ENCODE assay signal across 19 cellular contexts in the genomic region with DNA sequence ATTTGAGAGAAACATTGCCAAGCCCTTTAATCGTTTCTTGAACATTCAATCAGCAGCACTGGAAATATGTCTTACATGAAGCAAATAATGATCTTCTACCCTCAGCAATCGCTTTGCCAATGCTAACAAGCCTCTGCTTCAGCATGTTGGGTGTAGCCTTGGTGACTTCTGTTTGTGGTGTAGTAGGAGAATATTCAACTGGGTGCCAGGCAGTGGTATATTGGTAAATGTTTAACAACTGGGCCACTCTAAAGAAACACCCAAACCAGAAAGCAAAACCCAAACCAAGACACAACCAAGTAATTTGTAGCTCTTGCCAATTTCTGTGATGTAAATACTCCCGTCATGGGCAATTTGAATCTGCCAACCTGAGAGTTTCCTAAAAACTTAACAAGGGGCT. TPM values are rescaled to one million over a fixed set of nuclear protein-coding genes. Genes with fewer than 3 reads are reported as not detected.
DNase-seq lines count a peak whose midpoint lies in the region; ATAC-seq and TF ChIP-seq lines count a peak whose summit lies in the region.
"Had no signal": no experiment of that assay in that cellular context is flagged by ENCODE, and none has a peak within 500 bp of the region (broad histone marks: within the 10 kb centered on the region; RNA-seq: fewer than 3 reads in every experiment).

No MANE protein-coding gene starts in this region.

- peak overlapping the region in 1 of 2 donors; percentile 26 for H3K9ac ChIP-seq in colonic mucosa (ENCODE audit: low read depth in 2 of 2, low read length in 2 of 2)
- H3K9ac ChIP-seq: GM23248 had no signal

- no peaks in the 10 kb centered on the region for H3K36me3 ChIP-seq in colonic mucosa

- H3K27ac ChIP-seq in colonic mucosa: peak overlapping the region; percentile 33
- H3K27ac ChIP-seq: GM23248, SJSA1 had no signal

- peak; percentile 61 for DNase-seq in colonic mucosa
- DNase-seq in mucosa of gallbladder (ENCODE audit: low spot score): peak; percentile 33
- no peak for DNase-seq in KBM-7
- DNase-seq in activated CD4-positive, CD25-positive, alpha-beta regulatory T cell treated with anti-CD3 and anti-CD28 coated beads, Interleukin-2, amount 50 U/mL, for 72 hours: no peak
- DNase-seq in activated T-cell treated with anti-CD3 and anti-CD28 coated beads, Interleukin-2, amount 50 U/mL, for 4 hours: no peak
- DNase-seq: CD4-positive, alpha-beta memory T cell; DND-41; GM23248; HCEC 1CT; MV-4-11; NCI-H1417 treated with DMSO at 0.1 percent for 48 hours; NCI-H1930; NCI-H2171; NCI-H446 treated with DMSO at 0.1 percent for 48 hours; NCI-H748 treated with DMSO at 0.1 percent for 48 hours had no signal

- H3K27me3 Mint-ChIP-seq in activated T-cell treated with anti-CD3 and anti-CD28 coated beads, Interleukin-2, amount 50 U/mL, for 4 hours (ENCODE audit: low read depth): peaks cover 6% of the 10 kb centered on the region

- in situ Hi-C loops in KBM-7 (cut with MboI; ENCODE audit: low pct_unique_long_range_greater_than_20kb, low sequenced_read_pairs): no loop called here

- H3K4me1 Mint-ChIP-seq in activated T-cell treated with anti-CD3 and anti-CD28 coated beads, Interleukin-2, amount 50 U/mL, for 4 hours (ENCODE audit: low read depth): peaks cover 1% of the 10 kb centered on the region

- no peaks in the 10 kb centered on the region for H3K9me3 ChIP-seq in colonic mucosa
- H3K9me3 ChIP-seq: SJSA1 had no signal

- peak; percentile 61 for ATAC-seq in GM18909 (IDR thresholded peaks at IDR 0.05; ENCODE audit: poor library complexity, unreplicated experiment)
- ATAC-seq in GM19351 (IDR thresholded peaks at IDR 0.05; ENCODE audit: unreplicated experiment): no peak
- no peak for ATAC-seq in activated T-cell treated with anti-CD3 and anti-CD28 coated beads, Interleukin-2, amount 50 U/mL, for 4 hours
- ATAC-seq: K562 had no signal

- no peaks in the 10 kb centered on the region for H3K27me3 ChIP-seq in colonic mucosa
- H3K27me3 ChIP-seq: SJSA1 had no signal

- H3K4me3 ChIP-seq in colonic mucosa: no peak overlapping the region
- H3K4me3 ChIP-seq: GM23248, K562, SJSA1 had no signal

- no peaks in the 10 kb centered on the region for H3K4me1 ChIP-seq in colonic mucosa

- TF ChIP-seq CTCF in colonic mucosa (IDR thresholded peaks at IDR 0.05): no peak

- H3K36me3 Mint-ChIP-seq in activated T-cell treated with anti-CD3 and anti-CD28 coated beads, Interleukin-2, amount 50 U/mL, for 4 hours (ENCODE audit: insufficient read depth): no peaks in the 10 kb centered on the region
- H3K36me3 Mint-ChIP-seq: CD4-positive, alpha-beta memory T cell had no signal

- no peak overlapping the region for H3K4me3 Mint-ChIP-seq in activated T-cell treated with anti-CD3 and anti-CD28 coated beads, Interleukin-2, amount 50 U/mL, for 4 hours
- H3K4me3 Mint-ChIP-seq: CD4-positive, alpha-beta memory T cell had no signal

- no peaks in the 10 kb centered on the region for H3K9me3 Mint-ChIP-seq in activated T-cell treated with anti-CD3 and anti-CD28 coated beads, Interleukin-2, amount 50 U/mL, for 4 hours
- H3K9me3 Mint-ChIP-seq: CD4-positive, alpha-beta memory T cell had no signal

- intact Hi-C loops in colonic mucosa (cut with DNase I): no loop called here

RNA-seq across cellular contexts. Expression of gene CDH13, which starts 9.7 kb away (rescaled TPM):
- 1 to 10 TPM; 2.4 to 6.3 TPM for total RNA-seq in colonic mucosa
- 2.0 TPM for total RNA-seq in mucosa of gallbladder
- total RNA-seq in activated T-cell treated with anti-CD3 and anti-CD28 coated beads, Interleukin-2, amount 50 U/mL, for 4 hours: not detected
- total RNA-seq: CD4-positive, alpha-beta memory T cell; K562 had no signal

Comparison
In these comparisons a context has a peak if more than half of its experiments do, and no peak if none do; other contexts are left out.
1. DNase-seq: peak in colonic mucosa (single experiment) and mucosa of gallbladder (single experiment); none in KBM-7 (single experiment), activated CD4-positive, CD25-positive, alpha-beta regulatory T cell treated with anti-CD3 and anti-CD28 coated beads, Interleukin-2, amount 50 U/mL, for 72 hours (single experiment) and activated T-cell treated with anti-CD3 and anti-CD28 coated beads, Interleukin-2, amount 50 U/mL, for 4 hours (single experiment).